ENCODE assay signal across 9 cellular contexts in the genomic region with DNA sequence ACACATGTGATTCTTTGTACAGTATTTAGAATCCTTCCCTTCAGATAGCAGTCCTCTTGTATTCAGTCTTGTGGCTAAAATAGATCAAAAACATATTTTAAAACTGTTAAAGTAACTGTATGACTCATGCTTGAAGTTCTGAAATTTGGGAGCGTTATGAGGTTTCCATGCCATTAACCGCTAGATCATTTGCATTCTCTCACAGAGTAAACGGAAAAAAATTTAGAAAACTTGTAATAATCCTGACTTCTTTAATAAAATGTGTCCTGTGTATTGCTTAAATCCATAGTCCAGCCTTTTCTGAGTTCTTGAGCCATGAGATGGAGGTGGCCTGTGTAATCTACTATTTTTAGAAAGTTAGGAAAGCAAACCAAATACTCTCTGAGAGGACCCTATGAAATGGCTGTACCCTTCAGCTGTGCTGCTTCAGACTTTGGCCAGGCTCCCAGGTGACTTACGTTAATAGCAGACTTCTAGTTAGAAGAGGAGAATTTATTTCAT. TPM values are rescaled to one million over a fixed set of nuclear protein-coding genes. Genes with fewer than 3 reads are reported as not detected.
DNase-seq lines count a peak whose midpoint lies in the region; ATAC-seq, FAIRE-seq and TF ChIP-seq lines count a peak whose summit lies in the region.
"Had no signal": no experiment of that assay in that cellular context is flagged by ENCODE, and none has a peak within 500 bp of the region (broad histone marks: within the 10 kb centered on the region; RNA-seq: fewer than 3 reads in every experiment).

No MANE protein-coding gene starts in this region.

- H3K4me3 Mint-ChIP-seq in memory B cell (peak overlapping the region; percentile 17), Calu3 (ENCODE audit: low read depth, unreplicated experiment) (no peak overlapping the region)

- ATAC-seq in GM21825 (IDR thresholded peaks at IDR 0.05; ENCODE audit: unreplicated experiment): peak; percentile 61
- peak; percentile 74 for ATAC-seq in GM12878
- ATAC-seq in memory B cell (ENCODE audit: low read depth): peak; percentile 23

- DNase-seq in GM12865 (ENCODE audit: low read depth) (peak; percentile 75), LHCN-M2 (ENCODE audit: low read depth) (peak; percentile 76), GM12878 (ENCODE audit: low read depth, low spot score) (peak; percentile 68), memory B cell (ENCODE audit: low spot score in 2 of 2) (no peak), RPMI8226 (no peak), Calu3 (no peak), erythroblast (lab: John Stamatoyannopoulos, UW) (no peak)

- peak; percentile 76 to 90 for TF ChIP-seq EP300 in GM12878 (IDR thresholded peaks at IDR 0.05; ENCODE audit: borderline replicate concordance in 1 of 2, control insufficient read depth in 1 of 2, low read depth in 2 of 2, low read length in 2 of 2)

- no TSS peak for BruUV-seq in GM12878 (replicated peaks; lab: Mats Ljungman, UMichigan)
- BruUV-seq in Calu3 (replicated peaks; lab: Mats Ljungman, UMichigan): no TSS peak

- H3K27ac Mint-ChIP-seq in memory B cell (peak overlapping the region; percentile 80), Calu3 (ENCODE audit: unreplicated experiment) (no peak overlapping the region)

- no peak overlapping the region for H3K9ac ChIP-seq in GM12878 (ENCODE audit: control insufficient read depth, insufficient read depth, low read length)

- peaks cover 4 to 24% of the 10 kb centered on the region in 2 experiments for H3K36me3 ChIP-seq in GM12878 (ENCODE audit: control insufficient read depth in 2 of 2, insufficient read depth in 2 of 2, low read length in 1 of 2)

- H3K9me3 Mint-ChIP-seq in memory B cell (no peaks in the 10 kb centered on the region), Calu3 (ENCODE audit: low read depth, unreplicated experiment) (no peaks in the 10 kb centered on the region)

- peaks cover 4% of the 10 kb centered on the region; the same call in 1 of the 2 replicates for H4K20me1 ChIP-seq in GM12878 (ENCODE audit: control insufficient read depth, insufficient read depth)

- TF ChIP-seq RAD21 in GM12878 (IDR thresholded peaks at IDR 0.05; ENCODE audit: insufficient read depth, low read depth, low read length): no peak

- no peak for TF ChIP-seq CTCF in GM12865 (IDR thresholded peaks at IDR 0.05; ENCODE audit: insufficient read depth, low read depth, low read length, missing control alignments)
- no peak for TF ChIP-seq CTCF in GM12878 (IDR thresholded peaks at IDR 0.05 in 2 of 3, conservative IDR thresholded peaks at IDR 0.05 in 1 of 3; ENCODE audit: control insufficient read depth in 2 of 3, extremely low read depth in 1 of 3, insufficient read depth in 1 of 3, low read depth in 3 of 3, low read length in 3 of 3)
- TF ChIP-seq CTCF in Calu3 (IDR thresholded peaks at IDR 0.05; ENCODE audit: unreplicated experiment): no peak

- no peak overlapping the region; the same call in 1 of the 2 replicates for H2AFZ ChIP-seq in GM12878 (ENCODE audit: control insufficient read depth, low read depth, low read length)

- H3K4me1 ChIP-seq in GM12878 (ENCODE audit: control insufficient read depth, insufficient read depth, low read length): peaks cover 40% of the 10 kb centered on the region

- peak overlapping the region; percentile 92 for H3K4me2 ChIP-seq in GM12878 (ENCODE audit: control insufficient read depth, insufficient read depth)

- H3K27me3 ChIP-seq in GM12878 (replicated peaks in 1 of 2; ENCODE audit: control insufficient read depth in 2 of 2, insufficient read depth in 2 of 2, low read length in 1 of 2): no peaks in the 10 kb centered on the region

- intact Hi-C loops in GM12878 (cut with micrococcal nuclease; ENCODE audit: unreplicated experiment): loop anchor here (2.0 kb wide), 2 partner anchors 20 to 74 kb away; no protein-coding TSS in a partner anchor
- intact Hi-C loops in Calu3 (cut with micrococcal nuclease; ENCODE audit: unreplicated experiment): loop anchor here (10.0 kb wide), 1 partner anchor 142 kb away; no protein-coding TSS in a partner anchor

- no peak for TF ChIP-seq POLR2A in GM12878 (IDR thresholded peaks at IDR 0.05; ENCODE audit: low read depth, low read length)
- no peak for TF ChIP-seq POLR2A in erythroblast (IDR thresholded peaks at IDR 0.05; ENCODE audit: low read length)

- peak; percentile 76 for FAIRE-seq in GM12878 (lab: Jason Lieb, UNC)
- FAIRE-seq: TTC549 had no signal

- H3K4me3 ChIP-seq in GM12865 (ENCODE audit: low read depth, low read length): peak overlapping the region; percentile 14; the same call in 1 of the 2 replicates
- peak overlapping the region; percentile 45; the same call in 1 of the 2 replicates for H3K4me3 ChIP-seq in GM12878

- in situ Hi-C loops in GM12878 (cut with MboI): no loop called here

- H3K27me3 Mint-ChIP-seq in memory B cell (no peaks in the 10 kb centered on the region), Calu3 (ENCODE audit: unreplicated experiment) (no peaks in the 10 kb centered on the region)

- SMC1A ChIA-PET in GM12878 (lab: Charles Lee; ENCODE audit: uncharacterized antibody, unreplicated experiment): interaction anchor here (0.6 to 9.4 kb wide), 21 partner anchors 9 to 141 kb away, joined by 3 to 115 read pairs (median 5); no protein-coding TSS in a partner anchor

- H3K4me1 Mint-ChIP-seq in memory B cell (peaks cover 48% of the 10 kb centered on the region), Calu3 (ENCODE audit: low read depth, unreplicated experiment) (peaks cover 61% of the 10 kb centered on the region)

- WGBS in GM12878 (ENCODE audit: insufficient coverage, insufficient replicate concordance, low lambda C conversion rate, missing lambda C conversion rate): 2% methylated on average over 4 of the region's 4 CpGs

- peak overlapping the region; percentile 75; the same call in 1 of the 2 replicates for H3K27ac ChIP-seq in GM12878 (ENCODE audit: control insufficient read depth, insufficient read depth)

- POLR2A ChIA-PET in GM12878 (lab: Charles Lee): interaction anchor here (0.6 to 4.4 kb wide), 4 partner anchors 9 to 104 kb away, joined by 3 to 24 read pairs (median 4); no protein-coding TSS in a partner anchor

- peaks cover 97% of the 10 kb centered on the region for H3K79me2 ChIP-seq in GM12878 (ENCODE audit: control insufficient read depth, insufficient read depth, low read length)

- no peaks in the 10 kb centered on the region; the same call in 2 of the 3 replicates for H3K9me3 ChIP-seq in GM12878 (replicated peaks; ENCODE audit: control insufficient read depth, insufficient read depth, low read length)

- CTCF ChIA-PET in GM12878 (lab: Yijun Ruan, JAX): interaction anchor here (0.6 to 6.5 kb wide), 8 partner anchors 19 to 410 kb away, joined by 3 to 34 read pairs (median 4); no protein-coding TSS in a partner anchor
- CTCF ChIA-PET in Calu3 (lab: Charles Lee): interaction anchor here (1.0 kb wide), 1 partner anchor 11 kb away, joined by 4 read pairs; no protein-coding TSS in a partner anchor

- RAD21 ChIA-PET in GM12878 (lab: Charles Lee; ENCODE audit: unreplicated experiment): interaction anchor here (0.8 to 3.9 kb wide), 22 partner anchors 11 to 142 kb away, joined by 3 to 26 read pairs (median 5); partner anchors contain the start of gene MBNL1

- H3K36me3 Mint-ChIP-seq in memory B cell (peaks cover 17% of the 10 kb centered on the region), Calu3 (ENCODE audit: insufficient read depth, unreplicated experiment) (peaks cover 33% of the 10 kb centered on the region)

TF ChIP-seq in GM12878, 131 proteins besides CTCF, POLR2A, EP300 and RAD21 (continues in another document):
- TF ChIP-seq SUZ12 (IDR thresholded peaks at IDR 0.05; ENCODE audit: unreplicated experiment) (no peak), ZNF217 (IDR thresholded peaks at IDR 0.05) (peak; percentile 91), BHLHE40 (IDR thresholded peaks at IDR 0.05; ENCODE audit: borderline replicate concordance in 1 of 2, low read depth in 2 of 2, low read length in 1 of 2) (peak; percentile 47 to 55; a peak in 2 of 4 replicates), IRF4 (IDR thresholded peaks at IDR 0.05; ENCODE audit: low read depth, low read length) (peak; percentile 36; the same call in 1 of the 2 replicates), ESRRA (IDR thresholded peaks at IDR 0.05; ENCODE audit: low read length) (no peak), LARP7 (IDR thresholded peaks at IDR 0.05) (no peak), MTA3 (IDR thresholded peaks at IDR 0.05; ENCODE audit: borderline replicate concordance, low read length) (peak; percentile 32; the same call in 1 of the 2 replicates), TCF7 (IDR thresholded peaks at IDR 0.05; ENCODE audit: borderline replicate concordance) (peak; percentile 85), ATF7 (IDR thresholded peaks at IDR 0.05; ENCODE audit: low read depth) (peak; percentile 46; the same call in 1 of the 2 replicates), DPF2 (IDR thresholded peaks at IDR 0.05) (peak; percentile 50; the same call in 1 of the 2 replicates), RUNX3 (IDR thresholded peaks at IDR 0.05; ENCODE audit: low read length) (peak; percentile 96), NR2F1 (conservative IDR thresholded peaks at IDR 0.05) (peak; percentile 21; the same call in 1 of the 2 replicates), MYB (IDR thresholded peaks at IDR 0.05; ENCODE audit: borderline replicate concordance, low read depth, low read length) (peak; percentile 70), JUND (IDR thresholded peaks at IDR 0.05; ENCODE audit: low read depth, low read length) (peak; percentile 71; the same call in 1 of the 2 replicates), CHD4 (IDR thresholded peaks at IDR 0.05) (no peak), IKZF2 (IDR thresholded peaks at IDR 0.05) (peak; percentile 82 to 84), HDAC2 (IDR thresholded peaks at IDR 0.05) (no peak)

RNA-seq across cellular contexts. Expression of gene MBNL1, which starts 33.8 kb away (rescaled TPM):
- 124 and 149 TPM in 2 replicates for total RNA-seq in LHCN-M2 (2014; rRNA removed)
- 25.7 TPM for polyA plus RNA-seq in LHCN-M2 (2012)
- total RNA-seq in GM12878 (2013; cell fraction: nucleolus; rRNA removed): 485 and 489 TPM in 2 replicates
- 337 and 351 TPM in 2 replicates for total RNA-seq in GM12878 (2014; rRNA removed)
- 218 TPM in 2 replicates for total RNA-seq in GM12878 (2014; rRNA removed; fragmentation: Illumina TruSeq; extraction: Trizol)
- 239 and 247 TPM in 2 replicates for total RNA-seq in GM12878 (2021)
- 64.8 TPM for polyA plus RNA-seq in GM12878 (2011; ENCODE audit: low read depth)
- polyA plus RNA-seq in GM12878 (2011; rRNA removed): 80.9 and 82.1 TPM in 2 replicates
- polyA plus RNA-seq in GM12878 (2011; cell fraction: cytosol; rRNA removed): 104 and 129 TPM in 2 replicates
- polyA plus RNA-seq in GM12878 (2011; cell fraction: nucleus; rRNA removed): 52.1 and 62.2 TPM in 2 replicates
- polyA plus RNA-seq in GM12878 (2012): 94.4 and 94.6 TPM in 2 replicates
- polyA plus RNA-seq in GM12878 (2014; fragmentation: Illumina TruSeq; extraction: Trizol): 200 and 216 TPM in 2 replicates
- 10 to 100 TPM; 59.6 to 73.3 TPM for polyA plus RNA-seq in GM12878 (2014; fragmentation: Nextera tagmentation; extraction: Ambion mirVana)
- polyA plus RNA-seq in GM12878 (2014; rRNA removed): 132 and 143 TPM in 2 replicates
- 100 to 1,000 TPM; 141 to 146 TPM for polyA plus RNA-seq in GM12878 (2016; fragmentation: Nextera tagmentation; extraction: Ambion mirVana)
- polyA minus RNA-seq in GM12878 (2011; rRNA and poly(A)+ RNA removed): 286 and 329 TPM in 2 replicates
- polyA minus RNA-seq in GM12878 (2011; cell fraction: cytosol; rRNA and poly(A)+ RNA removed): 138 and 193 TPM in 2 replicates
- polyA minus RNA-seq in GM12878 (2011; cell fraction: nucleus; rRNA and poly(A)+ RNA removed): 137 and 215 TPM in 2 replicates
- total RNA-seq in Calu3 (2022): 164 and 183 TPM in 2 replicates

Comparison
In these comparisons a context has a peak if more than half of its experiments do, and no peak if none do; other contexts are left out.
1. DNase-seq: peak in GM12865 (single experiment), LHCN-M2 (single experiment) and GM12878 (single experiment); none in memory B cell (0 of 2), RPMI8226 (single experiment), Calu3 (single experiment) and erythroblast (0 of 2).
2. ATAC-seq: peak in every context shown above with its lines; median percentile 74 in GM12878; 61 in GM21825; 23 in memory B cell.